In genomic region chr13:82597737-82598136, GRCh38 we compare ENCODE assay signal across 1 cellular context.
TF ChIP-seq lines count a peak whose summit lies in the region.

No MANE protein-coding gene starts in this region.

TF ChIP-seq in WTC11, 78 proteins besides CTCF, POLR2A, EP300 and RAD21 (continued from another document):
- TF ChIP-seq ATF3 (CRISPR knock-in tag; conservative IDR thresholded peaks at IDR 0.05) (no peak), CBFB (CRISPR knock-in tag; IDR thresholded peaks at IDR 0.05; ENCODE audit: low read depth) (no peak), ZBTB21 (CRISPR knock-in tag; IDR thresholded peaks at IDR 0.05; ENCODE audit: borderline replicate concordance) (no peak), ZNF219 (CRISPR knock-in tag; IDR thresholded peaks at IDR 0.05; ENCODE audit: borderline replicate concordance) (no peak), TEAD1 (CRISPR knock-in tag; IDR thresholded peaks at IDR 0.05) (no peak), HMGA2 (CRISPR knock-in tag; IDR thresholded peaks at IDR 0.05) (no peak), ZNF532 (CRISPR knock-in tag; IDR thresholded peaks at IDR 0.05; ENCODE audit: borderline replicate concordance) (no peak), NFATC4 (CRISPR knock-in tag; IDR thresholded peaks at IDR 0.05) (no peak), IRF1 (CRISPR knock-in tag; IDR thresholded peaks at IDR 0.05) (no peak), ZNF232 (CRISPR knock-in tag; IDR thresholded peaks at IDR 0.05) (no peak), ZSCAN18 (CRISPR knock-in tag; IDR thresholded peaks at IDR 0.05) (no peak), AR (CRISPR knock-in tag; IDR thresholded peaks at IDR 0.05) (no peak), KAT7 (CRISPR knock-in tag; IDR thresholded peaks at IDR 0.05; ENCODE audit: borderline replicate concordance) (no peak), JUN (CRISPR knock-in tag; IDR thresholded peaks at IDR 0.05) (no peak), ZNF416 (CRISPR knock-in tag; IDR thresholded peaks at IDR 0.05) (no peak), TEAD4 (CRISPR knock-in tag; IDR thresholded peaks at IDR 0.05) (no peak)
